16 cellular contexts compared by ENCODE assay signal in the genomic region with DNA sequence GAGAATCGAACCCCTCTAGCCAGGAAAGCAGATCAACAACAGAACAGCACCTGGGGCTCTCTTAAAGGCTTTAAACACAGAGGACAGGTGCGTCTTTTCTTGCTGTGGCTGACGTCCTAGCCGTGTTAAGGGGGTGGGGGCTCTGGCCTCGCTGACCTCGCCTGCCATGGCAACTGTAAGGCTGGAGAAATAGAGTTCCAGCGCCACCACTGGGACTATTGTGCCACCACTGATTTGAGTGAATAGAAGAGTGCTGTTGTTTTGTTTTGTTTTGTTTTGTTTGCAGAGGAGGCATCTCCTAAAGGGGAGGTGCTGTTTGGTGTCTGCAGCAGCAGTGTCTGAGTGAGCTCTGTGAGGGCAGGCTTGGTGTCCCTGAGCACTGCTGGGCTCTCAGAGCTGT. TPM values are rescaled to one million over a fixed set of nuclear protein-coding genes. Genes with fewer than 3 reads are reported as not detected.
DNase-seq lines count a peak whose midpoint lies in the region; ATAC-seq, FAIRE-seq and TF ChIP-seq lines count a peak whose summit lies in the region.
"Had no signal": no experiment of that assay in that cellular context is flagged by ENCODE, and none has a peak within 500 bp of the region (broad histone marks: within the 10 kb centered on the region; RNA-seq: fewer than 3 reads in every experiment).

No MANE protein-coding gene starts in this region.

- WGBS in endodermal cell (ENCODE audit: insufficient coverage in 1 of 2, insufficient read length in 1 of 2), 2 experiments, result 27 to 30% methylated on average over 3 to 7 of the region's 7 CpGs

- peak; percentile 29; the same call in 1 of the 2 replicates for ATAC-seq in HCT116
- ATAC-seq: gastroesophageal sphincter, psoas muscle had no signal

- intact Hi-C loops in HCT116 (cut with micrococcal nuclease), result no loop called here

- H3K27me3 ChIP-seq in HCT116 (ENCODE audit: insufficient read depth, low read length), result peaks cover 4% of the 10 kb centered on the region; the same call in 1 of the 2 replicates
- peaks cover 6% of the 10 kb centered on the region for H3K27me3 ChIP-seq in endodermal cell (ENCODE audit: control insufficient read depth, insufficient read depth, low read length, poor library complexity, severe bottlenecking)
- H3K27me3 ChIP-seq: colonic mucosa had no signal

- no peaks in the 10 kb centered on the region for H3K36me3 ChIP-seq in HCT116 (ENCODE audit: control insufficient read depth in 1 of 2, insufficient read depth in 2 of 2, low read length in 2 of 2)
- no peaks in the 10 kb centered on the region for H3K36me3 ChIP-seq in endodermal cell (ENCODE audit: control insufficient read depth, insufficient read depth, low read length)
- H3K36me3 ChIP-seq: colonic mucosa, gastroesophageal sphincter had no signal

- TF ChIP-seq POLR2A in HCT116 (IDR thresholded peaks at IDR 0.05; ENCODE audit: borderline replicate concordance, extremely low read depth, insufficient read depth, insufficient read length) (no peak), GM12892 (IDR thresholded peaks at IDR 0.05; ENCODE audit: low read depth, low read length) (no peak)

- BruUV-seq in HCT116 (replicated peaks; lab: Mats Ljungman, UMichigan), result no TSS peak

- no peaks in the 10 kb centered on the region for H3K9me3 Mint-ChIP-seq in endodermal cell
- H3K9me3 Mint-ChIP-seq: activated CD4-positive, alpha-beta memory T cell treated with anti-CD3 and anti-CD28 coated beads for 36 hours had no signal

- H3K4me1 Mint-ChIP-seq in endodermal cell, result peaks cover 16% of the 10 kb centered on the region

- H4K20me1 ChIP-seq in HCT116 (ENCODE audit: insufficient read depth), result no peaks in the 10 kb centered on the region

- no peak overlapping the region for H3K9ac ChIP-seq in HCT116 (ENCODE audit: low read length)
- H3K9ac ChIP-seq in endodermal cell (ENCODE audit: extremely low read depth, low read length, poor library complexity, severe bottlenecking), result no peak overlapping the region

- TF ChIP-seq CTCF in 22Rv1 (IDR thresholded peaks at IDR 0.05), result peak; percentile 12; the same call in 1 of the 2 replicates
- peak in 2 of 3 experiments; percentile 38 to 45; a peak in 3 of 6 replicates for TF ChIP-seq CTCF in HCT116 (IDR thresholded peaks at IDR 0.05 in 2 of 3, conservative IDR thresholded peaks at IDR 0.05 in 1 of 3; ENCODE audit: borderline replicate concordance in 1 of 3, insufficient read depth in 1 of 3, low read depth in 2 of 3, low read length in 2 of 3)
- peak; percentile 96 for TF ChIP-seq CTCF in endodermal cell (conservative IDR thresholded peaks at IDR 0.05)

- no peak overlapping the region for H3K4me3 ChIP-seq in HCT116 (replicated peaks in 1 of 2; ENCODE audit: low read depth in 1 of 2, low read length in 2 of 2)
- no peak overlapping the region for H3K4me3 ChIP-seq in endodermal cell (ENCODE audit: low read length)
- H3K4me3 ChIP-seq: colonic mucosa, gastroesophageal sphincter, psoas muscle had no signal

- no peak overlapping the region for H3K4me3 Mint-ChIP-seq in endodermal cell
- H3K4me3 Mint-ChIP-seq: activated CD4-positive, alpha-beta memory T cell treated with anti-CD3 and anti-CD28 coated beads for 36 hours had no signal

- H3K9me2 ChIP-seq in HCT116 (ENCODE audit: insufficient read depth), result no peaks in the 10 kb centered on the region

- FAIRE-seq in HTR-8/SVneo (lab: Jason Lieb, UNC) (no peak), GM12892 (lab: Jason Lieb, UNC) (no peak)

- CTCF ChIA-PET in HCT116 (lab: Charles Lee), result interaction anchor here (1.8 to 5.9 kb wide), 5 partner anchors 142 to 347 kb away, joined by 5 to 43 read pairs (median 7); no protein-coding TSS in a partner anchor

- H3K27ac Mint-ChIP-seq in endodermal cell, result no peak overlapping the region
- H3K27ac Mint-ChIP-seq: activated CD4-positive, alpha-beta memory T cell treated with anti-CD3 and anti-CD28 coated beads for 36 hours had no signal

- H3K79me2 ChIP-seq in HCT116 (ENCODE audit: insufficient read depth, low read length), result no peaks in the 10 kb centered on the region

- no peaks in the 10 kb centered on the region for H3K36me3 Mint-ChIP-seq in endodermal cell (ENCODE audit: low read depth)
- H3K36me3 Mint-ChIP-seq: activated CD4-positive, alpha-beta memory T cell treated with anti-CD3 and anti-CD28 coated beads for 36 hours had no signal

- H3K27ac ChIP-seq in 22Rv1 (no peak overlapping the region), HCT116 (ENCODE audit: low read depth, low read length) (no peak overlapping the region), endodermal cell (ENCODE audit: low read depth, low read length) (no peak overlapping the region)
- H3K27ac ChIP-seq: colonic mucosa, gastroesophageal sphincter, psoas muscle had no signal

- H3K4me1 ChIP-seq in HCT116 (ENCODE audit: control insufficient read depth in 1 of 2, insufficient read depth in 2 of 2, low read length in 2 of 2), result peaks cover 33 to 45% of the 10 kb centered on the region in 2 experiments
- no peaks in the 10 kb centered on the region for H3K4me1 ChIP-seq in endodermal cell (ENCODE audit: control insufficient read depth, insufficient read depth, low read length)
- H3K4me1 ChIP-seq: colonic mucosa, gastroesophageal sphincter, psoas muscle had no signal

- H3K9me3 ChIP-seq in HCT116 (ENCODE audit: control insufficient read depth in 1 of 2, insufficient read depth in 1 of 2, low read depth in 1 of 2, low read length in 2 of 2), result no peaks in the 10 kb centered on the region
- no peaks in the 10 kb centered on the region for H3K9me3 ChIP-seq in endodermal cell (ENCODE audit: control insufficient read depth, low read length)
- H3K9me3 ChIP-seq: colonic mucosa, gastroesophageal sphincter, psoas muscle had no signal

- RAD21 ChIA-PET in HCT116 (lab: Charles Lee; ENCODE audit: low non-redundant PET in 1 of 2, low total read pairs in 2 of 2, uncharacterized antibody in 2 of 2, unreplicated experiment in 2 of 2), result interaction anchor here (0.6 to 1.6 kb wide), 4 partner anchors 145 to 157 kb away, joined by 4 to 7 read pairs (median 5); no protein-coding TSS in a partner anchor

- no peak overlapping the region for H2AFZ ChIP-seq in HCT116 (ENCODE audit: low read depth, low read length, poor library complexity, severe bottlenecking)

- peak; percentile 68 for TF ChIP-seq RAD21 in HCT116 (IDR thresholded peaks at IDR 0.05; ENCODE audit: low read depth)

- peaks cover 17% of the 10 kb centered on the region for H3K27me3 Mint-ChIP-seq in endodermal cell (ENCODE audit: insufficient read depth)

- DNase-seq in HCT116 (ENCODE audit: low read depth, low spot score), result no peak
- peak; percentile 80 for DNase-seq in NCI-H345 (lab: John Stamatoyannopoulos, UW)
- peak; percentile 94 for DNase-seq in endodermal cell
- DNase-seq in dedifferentiated amniotic fluid mesenchymal stem cell (ENCODE audit: extremely low spot score), result no peak
- no peak for DNase-seq in HTR-8/SVneo (ENCODE audit: insufficient read length, low spot score)
- DNase-seq in GM12892 (ENCODE audit: insufficient read length), result no peak
- DNase-seq in HK-2 (ENCODE audit: unreplicated experiment), result no peak
- DNase-seq: activated CD4-positive, alpha-beta memory T cell treated with anti-CD3 and anti-CD28 coated beads for 36 hours; activated naive CD4-positive, alpha-beta T cell treated with anti-CD3 and anti-CD28 coated beads, Interleukin-2, amount 50 U/mL, for 16 hours; colonic mucosa; psoas muscle; stimulated activated CD4-positive, alpha-beta T cell treated with anti-CD3 and anti-CD28 coated beads, Interleukin-4, amount 100 ng/mL, for 4 hours had no signal

- peak overlapping the region; percentile 22 for H3K4me2 ChIP-seq in HCT116 (ENCODE audit: low read length)

- POLR2A ChIA-PET in HCT116 (lab: Charles Lee), result interaction anchor here (0.8 kb wide), 1 partner anchor 157 kb away, joined by 3 read pairs; no protein-coding TSS in a partner anchor

TF ChIP-seq in HCT116, 20 proteins besides CTCF, POLR2A, EP300 and RAD21:
- TF ChIP-seq SP1 (IDR thresholded peaks at IDR 0.05; ENCODE audit: low read depth), result no peak
- no peak for TF ChIP-seq YY1 (IDR thresholded peaks at IDR 0.05; ENCODE audit: extremely low read depth, insufficient replicate concordance, low read depth, low read length)
- TF ChIP-seq SIN3A (IDR thresholded peaks at IDR 0.05; ENCODE audit: low read depth), result no peak
- no peak for TF ChIP-seq JUND (IDR thresholded peaks at IDR 0.05)
TF ChIP-seq in HCT116: peak in this region for 0.

RNA-seq across cellular contexts. Expression of gene PRMT8, which starts 34.2 kb away (rescaled TPM):
- total RNA-seq in HCT116 (2021; ENCODE audit: unreplicated experiment), result not detected
- not detected in 2 replicates for polyA plus RNA-seq in HCT116 (2012)
- under 1 TPM; 0.29 to 0.42 TPM for total RNA-seq in endodermal cell
- polyA plus RNA-seq in endodermal cell (2013, experiment 1 of 2), result 5.3 TPM
- polyA plus RNA-seq in endodermal cell (2013, experiment 2 of 2), result 4.7 TPM
- polyA plus RNA-seq in GM12892 (2012; ENCODE audit: missing spikeins), result not detected
- total RNA-seq: activated CD4-positive, alpha-beta memory T cell treated with anti-CD3 and anti-CD28 coated beads for 36 hours; colonic mucosa; G401; liver; psoas muscle had no signal
- polyA plus RNA-seq: liver had no signal

Comparison
In these comparisons a context has a peak if more than half of its experiments do, and no peak if none do; other contexts are left out.
1. CTCF ChIP-seq: peak in every context shown above with its lines; median percentile 96 in endodermal cell; 42 in HCT116; 12 in 22Rv1.
2. DNase-seq: peak in NCI-H345 (single experiment) and endodermal cell (single experiment); none in HCT116 (single experiment), dedifferentiated amniotic fluid mesenchymal stem cell (single experiment), HTR-8/SVneo (single experiment), GM12892 (single experiment) and HK-2 (single experiment).